In the genomic region with DNA sequence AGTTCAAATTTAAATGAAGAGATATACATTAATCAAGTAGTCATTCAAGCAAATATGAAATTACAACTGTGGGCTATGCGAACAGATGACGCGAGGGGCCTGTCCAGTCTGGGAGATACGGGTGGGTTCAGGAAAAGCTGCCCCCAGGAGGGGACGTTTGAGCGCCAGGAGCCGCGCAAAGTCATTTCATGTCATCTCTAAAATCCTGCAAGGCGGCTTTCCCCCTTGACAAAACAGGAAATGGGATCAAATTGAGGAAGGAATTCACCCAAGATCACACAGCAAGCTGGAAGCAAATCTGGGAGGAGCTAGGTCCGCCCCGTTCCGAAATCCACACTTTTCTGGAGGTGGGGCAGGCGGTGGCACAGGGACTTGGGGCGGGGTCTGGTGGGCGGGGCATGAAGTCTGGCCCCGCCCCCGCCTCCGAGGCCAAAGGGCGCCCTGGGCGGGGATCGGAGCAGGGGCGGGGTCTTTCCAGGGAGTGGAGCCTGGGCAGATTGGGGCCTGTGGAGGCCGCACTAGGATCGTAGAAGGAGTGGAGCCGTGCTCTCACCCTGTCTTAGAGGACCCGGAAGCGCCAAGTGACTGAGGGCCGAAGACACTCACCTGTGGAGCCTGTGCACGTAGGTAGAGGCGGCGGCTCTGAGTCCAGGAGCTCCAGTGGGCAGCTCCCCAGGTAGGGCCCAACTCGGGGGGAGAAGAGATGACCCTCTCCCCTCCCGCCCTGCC, we compare ENCODE assay signal across 1 cellular context.
TF ChIP-seq lines count a peak whose summit lies in the region.

A gene with protein sequence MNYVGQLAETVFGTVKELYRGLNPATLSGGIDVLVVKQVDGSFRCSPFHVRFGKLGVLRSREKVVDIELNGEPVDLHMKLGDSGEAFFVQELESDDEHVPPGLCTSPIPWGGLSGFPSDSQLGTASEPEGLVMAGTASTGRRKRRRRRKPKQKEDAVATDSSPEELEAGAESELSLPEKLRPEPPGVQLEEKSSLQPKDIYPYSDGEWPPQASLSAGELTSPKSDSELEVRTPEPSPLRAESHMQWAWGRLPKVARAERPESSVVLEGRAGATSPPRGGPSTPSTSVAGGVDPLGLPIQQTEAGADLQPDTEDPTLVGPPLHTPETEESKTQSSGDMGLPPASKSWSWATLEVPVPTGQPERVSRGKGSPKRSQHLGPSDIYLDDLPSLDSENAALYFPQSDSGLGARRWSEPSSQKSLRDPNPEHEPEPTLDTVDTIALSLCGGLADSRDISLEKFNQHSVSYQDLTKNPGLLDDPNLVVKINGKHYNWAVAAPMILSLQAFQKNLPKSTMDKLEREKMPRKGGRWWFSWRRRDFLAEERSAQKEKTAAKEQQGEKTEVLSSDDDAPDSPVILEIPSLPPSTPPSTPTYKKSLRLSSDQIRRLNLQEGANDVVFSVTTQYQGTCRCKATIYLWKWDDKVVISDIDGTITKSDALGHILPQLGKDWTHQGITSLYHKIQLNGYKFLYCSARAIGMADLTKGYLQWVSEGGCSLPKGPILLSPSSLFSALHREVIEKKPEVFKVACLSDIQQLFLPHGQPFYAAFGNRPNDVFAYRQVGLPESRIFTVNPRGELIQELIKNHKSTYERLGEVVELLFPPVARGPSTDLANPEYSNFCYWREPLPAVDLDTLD (plus strand): TSS at position 495 of the 729 bp plus-strand sequence. CDS start 4,983 bp downstream, outside the sequence.

TF ChIP-seq in HepG2, 621 proteins besides CTCF, POLR2A, EP300 and RAD21 (continued from another document and continues in another):
- TF ChIP-seq, protein P1, sequence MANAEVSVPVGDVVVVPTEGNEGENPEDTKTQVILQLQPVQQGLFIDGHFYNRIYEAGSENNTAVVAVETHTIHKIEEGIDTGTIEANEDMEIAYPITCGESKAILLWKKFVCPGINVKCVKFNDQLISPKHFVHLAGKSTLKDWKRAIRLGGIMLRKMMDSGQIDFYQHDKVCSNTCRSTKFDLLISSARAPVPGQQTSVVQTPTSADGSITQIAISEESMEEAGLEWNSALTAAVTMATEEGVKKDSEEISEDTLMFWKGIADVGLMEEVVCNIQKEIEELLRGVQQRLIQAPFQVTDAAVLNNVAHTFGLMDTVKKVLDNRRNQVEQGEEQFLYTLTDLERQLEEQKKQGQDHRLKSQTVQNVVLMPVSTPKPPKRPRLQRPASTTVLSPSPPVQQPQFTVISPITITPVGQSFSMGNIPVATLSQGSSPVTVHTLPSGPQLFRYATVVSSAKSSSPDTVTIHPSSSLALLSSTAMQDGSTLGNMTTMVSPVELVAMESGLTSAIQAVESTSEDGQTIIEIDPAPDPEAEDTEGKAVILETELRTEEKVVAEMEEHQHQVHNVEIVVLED (CRISPR knock-in tag; IDR thresholded peaks at IDR 0.05; ENCODE audit: borderline replicate concordance), result peak; percentile 44; the same call in 1 of the 2 replicates
- TF ChIP-seq ZNF781 (CRISPR knock-in tag; IDR thresholded peaks at IDR 0.05; ENCODE audit: borderline replicate concordance, not compliant biosample characterization) (peak; percentile 75), RBM39 (IDR thresholded peaks at IDR 0.05; ENCODE audit: low read depth, low read length, poor library complexity, severe bottlenecking) (peak; percentile 86), PCBP2 (optimal IDR thresholded peaks at IDR 0.05; ENCODE audit: low read depth, low read length, poor library complexity, severe bottlenecking) (no peak), RXRB (CRISPR knock-in tag; IDR thresholded peaks at IDR 0.05; ENCODE audit: borderline replicate concordance) (peak; percentile 67; the same call in 1 of the 2 replicates), ZFP1 (CRISPR knock-in tag; IDR thresholded peaks at IDR 0.05) (no peak; the same call in 1 of the 2 replicates), PHF5A (CRISPR knock-in tag; IDR thresholded peaks at IDR 0.05; ENCODE audit: low read depth, unreplicated experiment) (no peak), ZNF230 (CRISPR knock-in tag; IDR thresholded peaks at IDR 0.05) (0 out of 2 replicates have a peak, but pooled peaks have one; percentile 73), ZNF558 (CRISPR knock-in tag; IDR thresholded peaks at IDR 0.05; ENCODE audit: borderline replicate concordance) (peak; percentile 62; the same call in 1 of the 2 replicates), LCORL (IDR thresholded peaks at IDR 0.05) (no peak), LCORL (CRISPR knock-in tag; IDR thresholded peaks at IDR 0.05) (peak; percentile 64; the same call in 1 of the 2 replicates), ZNF367 (CRISPR knock-in tag; IDR thresholded peaks at IDR 0.05; ENCODE audit: borderline replicate concordance) (no peak), ZNF235 (CRISPR knock-in tag; IDR thresholded peaks at IDR 0.05; ENCODE audit: borderline replicate concordance) (peak; percentile 55; the same call in 1 of the 2 replicates), KDM3A (CRISPR knock-in tag; IDR thresholded peaks at IDR 0.05; ENCODE audit: low read depth) (peak; percentile 45)
- TF ChIP-seq, protein P2, sequence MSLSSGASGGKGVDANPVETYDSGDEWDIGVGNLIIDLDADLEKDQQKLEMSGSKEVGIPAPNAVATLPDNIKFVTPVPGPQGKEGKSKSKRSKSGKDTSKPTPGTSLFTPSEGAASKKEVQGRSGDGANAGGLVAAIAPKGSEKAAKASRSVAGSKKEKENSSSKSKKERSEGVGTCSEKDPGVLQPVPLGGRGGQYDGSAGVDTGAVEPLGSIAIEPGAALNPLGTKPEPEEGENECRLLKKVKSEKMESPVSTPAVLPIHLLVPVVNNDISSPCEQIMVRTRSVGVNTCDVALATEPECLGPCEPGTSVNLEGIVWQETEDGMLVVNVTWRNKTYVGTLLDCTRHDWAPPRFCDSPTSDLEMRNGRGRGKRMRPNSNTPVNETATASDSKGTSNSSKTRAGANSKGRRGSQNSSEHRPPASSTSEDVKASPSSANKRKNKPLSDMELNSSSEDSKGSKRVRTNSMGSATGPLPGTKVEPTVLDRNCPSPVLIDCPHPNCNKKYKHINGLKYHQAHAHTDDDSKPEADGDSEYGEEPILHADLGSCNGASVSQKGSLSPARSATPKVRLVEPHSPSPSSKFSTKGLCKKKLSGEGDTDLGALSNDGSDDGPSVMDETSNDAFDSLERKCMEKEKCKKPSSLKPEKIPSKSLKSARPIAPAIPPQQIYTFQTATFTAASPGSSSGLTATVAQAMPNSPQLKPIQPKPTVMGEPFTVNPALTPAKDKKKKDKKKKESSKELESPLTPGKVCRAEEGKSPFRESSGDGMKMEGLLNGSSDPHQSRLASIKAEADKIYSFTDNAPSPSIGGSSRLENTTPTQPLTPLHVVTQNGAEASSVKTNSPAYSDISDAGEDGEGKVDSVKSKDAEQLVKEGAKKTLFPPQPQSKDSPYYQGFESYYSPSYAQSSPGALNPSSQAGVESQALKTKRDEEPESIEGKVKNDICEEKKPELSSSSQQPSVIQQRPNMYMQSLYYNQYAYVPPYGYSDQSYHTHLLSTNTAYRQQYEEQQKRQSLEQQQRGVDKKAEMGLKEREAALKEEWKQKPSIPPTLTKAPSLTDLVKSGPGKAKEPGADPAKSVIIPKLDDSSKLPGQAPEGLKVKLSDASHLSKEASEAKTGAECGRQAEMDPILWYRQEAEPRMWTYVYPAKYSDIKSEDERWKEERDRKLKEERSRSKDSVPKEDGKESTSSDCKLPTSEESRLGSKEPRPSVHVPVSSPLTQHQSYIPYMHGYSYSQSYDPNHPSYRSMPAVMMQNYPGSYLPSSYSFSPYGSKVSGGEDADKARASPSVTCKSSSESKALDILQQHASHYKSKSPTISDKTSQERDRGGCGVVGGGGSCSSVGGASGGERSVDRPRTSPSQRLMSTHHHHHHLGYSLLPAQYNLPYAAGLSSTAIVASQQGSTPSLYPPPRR (CRISPR knock-in tag; IDR thresholded peaks at IDR 0.05; ENCODE audit: borderline replicate concordance), result peak; percentile 1; the same call in 1 of the 2 replicates
- TF ChIP-seq, protein P3, sequence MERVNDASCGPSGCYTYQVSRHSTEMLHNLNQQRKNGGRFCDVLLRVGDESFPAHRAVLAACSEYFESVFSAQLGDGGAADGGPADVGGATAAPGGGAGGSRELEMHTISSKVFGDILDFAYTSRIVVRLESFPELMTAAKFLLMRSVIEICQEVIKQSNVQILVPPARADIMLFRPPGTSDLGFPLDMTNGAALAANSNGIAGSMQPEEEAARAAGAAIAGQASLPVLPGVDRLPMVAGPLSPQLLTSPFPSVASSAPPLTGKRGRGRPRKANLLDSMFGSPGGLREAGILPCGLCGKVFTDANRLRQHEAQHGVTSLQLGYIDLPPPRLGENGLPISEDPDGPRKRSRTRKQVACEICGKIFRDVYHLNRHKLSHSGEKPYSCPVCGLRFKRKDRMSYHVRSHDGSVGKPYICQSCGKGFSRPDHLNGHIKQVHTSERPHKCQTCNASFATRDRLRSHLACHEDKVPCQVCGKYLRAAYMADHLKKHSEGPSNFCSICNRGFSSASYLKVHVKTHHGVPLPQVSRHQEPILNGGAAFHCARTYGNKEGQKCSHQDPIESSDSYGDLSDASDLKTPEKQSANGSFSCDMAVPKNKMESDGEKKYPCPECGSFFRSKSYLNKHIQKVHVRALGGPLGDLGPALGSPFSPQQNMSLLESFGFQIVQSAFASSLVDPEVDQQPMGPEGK (CRISPR knock-in tag; IDR thresholded peaks at IDR 0.05), result peak; percentile 64
- TF ChIP-seq, protein P4, sequence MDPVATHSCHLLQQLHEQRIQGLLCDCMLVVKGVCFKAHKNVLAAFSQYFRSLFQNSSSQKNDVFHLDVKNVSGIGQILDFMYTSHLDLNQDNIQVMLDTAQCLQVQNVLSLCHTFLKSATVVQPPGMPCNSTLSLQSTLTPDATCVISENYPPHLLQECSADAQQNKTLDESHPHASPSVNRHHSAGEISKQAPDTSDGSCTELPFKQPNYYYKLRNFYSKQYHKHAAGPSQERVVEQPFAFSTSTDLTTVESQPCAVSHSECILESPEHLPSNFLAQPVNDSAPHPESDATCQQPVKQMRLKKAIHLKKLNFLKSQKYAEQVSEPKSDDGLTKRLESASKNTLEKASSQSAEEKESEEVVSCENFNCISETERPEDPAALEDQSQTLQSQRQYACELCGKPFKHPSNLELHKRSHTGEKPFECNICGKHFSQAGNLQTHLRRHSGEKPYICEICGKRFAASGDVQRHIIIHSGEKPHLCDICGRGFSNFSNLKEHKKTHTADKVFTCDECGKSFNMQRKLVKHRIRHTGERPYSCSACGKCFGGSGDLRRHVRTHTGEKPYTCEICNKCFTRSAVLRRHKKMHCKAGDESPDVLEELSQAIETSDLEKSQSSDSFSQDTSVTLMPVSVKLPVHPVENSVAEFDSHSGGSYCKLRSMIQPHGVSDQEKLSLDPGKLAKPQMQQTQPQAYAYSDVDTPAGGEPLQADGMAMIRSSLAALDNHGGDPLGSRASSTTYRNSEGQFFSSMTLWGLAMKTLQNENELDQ (CRISPR knock-in tag; IDR thresholded peaks at IDR 0.05; ENCODE audit: borderline replicate concordance), result peak; percentile 63; the same call in 1 of the 2 replicates
- TF ChIP-seq, protein P5, sequence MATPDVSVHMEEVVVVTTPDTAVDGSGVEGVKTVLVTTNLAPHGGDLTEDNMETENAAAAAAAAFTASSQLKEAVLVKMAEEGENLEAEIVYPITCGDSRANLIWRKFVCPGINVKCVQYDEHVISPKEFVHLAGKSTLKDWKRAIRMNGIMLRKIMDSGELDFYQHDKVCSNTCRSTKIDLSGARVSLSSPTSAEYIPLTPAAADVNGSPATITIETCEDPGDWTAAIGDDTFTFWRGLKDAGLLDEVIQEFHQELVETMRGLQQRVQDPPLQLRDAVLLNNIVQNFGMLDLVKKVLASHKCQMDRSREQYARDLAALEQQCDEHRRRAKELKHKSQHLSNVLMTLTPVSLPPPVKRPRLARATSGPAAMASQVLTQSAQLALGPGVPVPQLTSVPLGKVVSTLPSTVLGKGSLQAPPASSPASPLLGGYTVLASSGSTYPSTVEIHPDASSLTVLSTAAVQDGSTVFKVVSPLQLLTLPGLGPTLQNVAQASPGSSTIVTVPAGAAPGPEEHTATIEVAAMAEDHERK (CRISPR knock-in tag; IDR thresholded peaks at IDR 0.05; ENCODE audit: low read depth), result no peak
- TF ChIP-seq, protein P6, sequence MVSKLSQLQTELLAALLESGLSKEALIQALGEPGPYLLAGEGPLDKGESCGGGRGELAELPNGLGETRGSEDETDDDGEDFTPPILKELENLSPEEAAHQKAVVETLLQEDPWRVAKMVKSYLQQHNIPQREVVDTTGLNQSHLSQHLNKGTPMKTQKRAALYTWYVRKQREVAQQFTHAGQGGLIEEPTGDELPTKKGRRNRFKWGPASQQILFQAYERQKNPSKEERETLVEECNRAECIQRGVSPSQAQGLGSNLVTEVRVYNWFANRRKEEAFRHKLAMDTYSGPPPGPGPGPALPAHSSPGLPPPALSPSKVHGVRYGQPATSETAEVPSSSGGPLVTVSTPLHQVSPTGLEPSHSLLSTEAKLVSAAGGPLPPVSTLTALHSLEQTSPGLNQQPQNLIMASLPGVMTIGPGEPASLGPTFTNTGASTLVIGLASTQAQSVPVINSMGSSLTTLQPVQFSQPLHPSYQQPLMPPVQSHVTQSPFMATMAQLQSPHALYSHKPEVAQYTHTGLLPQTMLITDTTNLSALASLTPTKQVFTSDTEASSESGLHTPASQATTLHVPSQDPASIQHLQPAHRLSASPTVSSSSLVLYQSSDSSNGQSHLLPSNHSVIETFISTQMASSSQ (IDR thresholded peaks at IDR 0.05; ENCODE audit: low read depth), result no peak
- TF ChIP-seq, protein P6 (CRISPR knock-in tag; IDR thresholded peaks at IDR 0.05; ENCODE audit: borderline replicate concordance), result peak; percentile 43; the same call in 1 of the 2 replicates
- TF ChIP-seq, protein P7, sequence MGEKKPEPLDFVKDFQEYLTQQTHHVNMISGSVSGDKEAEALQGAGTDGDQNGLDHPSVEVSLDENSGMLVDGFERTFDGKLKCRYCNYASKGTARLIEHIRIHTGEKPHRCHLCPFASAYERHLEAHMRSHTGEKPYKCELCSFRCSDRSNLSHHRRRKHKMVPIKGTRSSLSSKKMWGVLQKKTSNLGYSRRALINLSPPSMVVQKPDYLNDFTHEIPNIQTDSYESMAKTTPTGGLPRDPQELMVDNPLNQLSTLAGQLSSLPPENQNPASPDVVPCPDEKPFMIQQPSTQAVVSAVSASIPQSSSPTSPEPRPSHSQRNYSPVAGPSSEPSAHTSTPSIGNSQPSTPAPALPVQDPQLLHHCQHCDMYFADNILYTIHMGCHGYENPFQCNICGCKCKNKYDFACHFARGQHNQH (CRISPR knock-in tag; IDR thresholded peaks at IDR 0.05), result peak; percentile 87
